15 cellular contexts compared by ENCODE assay signal in the genomic region with DNA sequence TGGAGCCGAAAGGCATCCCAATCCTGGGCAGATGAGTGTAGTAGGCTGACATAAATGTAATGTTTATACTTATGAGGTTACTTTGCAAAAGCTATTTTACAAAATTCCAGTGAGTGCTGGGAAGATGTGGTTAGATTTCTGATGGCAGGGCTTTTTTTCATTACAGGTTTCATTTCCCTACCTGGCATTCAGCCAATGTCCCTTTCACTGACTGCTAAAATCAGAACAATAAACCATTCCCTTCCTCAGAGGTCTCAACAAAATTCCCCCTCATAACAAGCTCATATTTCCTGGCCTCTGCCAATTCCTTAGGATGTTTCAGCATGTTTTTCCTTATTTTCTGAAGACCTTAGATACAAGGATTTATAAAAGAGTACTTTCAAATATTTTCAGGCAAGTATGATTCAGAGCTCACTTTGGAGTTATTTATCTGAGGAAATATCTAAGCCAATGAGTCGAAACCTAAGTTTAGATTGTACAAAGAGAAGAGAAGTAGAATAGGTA. TPM values are rescaled to one million over a fixed set of nuclear protein-coding genes. Genes with fewer than 3 reads are reported as not detected.
DNase-seq lines count a peak whose midpoint lies in the region; ATAC-seq, FAIRE-seq and TF ChIP-seq lines count a peak whose summit lies in the region.
"Had no signal": no experiment of that assay in that cellular context is flagged by ENCODE, and none has a peak within 500 bp of the region (broad histone marks: within the 10 kb centered on the region; RNA-seq: fewer than 3 reads in every experiment).

No MANE protein-coding gene starts in this region.

- peak overlapping the region; percentile 77 for H3K27ac ChIP-seq in astrocyte (ENCODE audit: low read depth, low read length)
- H3K27ac ChIP-seq in aorta (ENCODE audit: low read depth in 1 of 2, low read length in 2 of 2), result no peak overlapping the region
- H3K27ac ChIP-seq: dorsolateral prefrontal cortex, neural progenitor cell had no signal

- POLR2A ChIA-PET in BJ (lab: Charles Lee), result interaction anchor here (0.6 to 1.5 kb wide), 4 partner anchors 28 to 46 kb away, joined by 3 to 6 read pairs (median 4); no protein-coding TSS in a partner anchor

- H3K9ac ChIP-seq in astrocyte (ENCODE audit: low read length), result peak overlapping the region; percentile 52
- H3K9ac ChIP-seq: neural progenitor cell had no signal

- no peak overlapping the region for H3K4me3 Mint-ChIP-seq in astrocyte (ENCODE audit: unreplicated experiment)
- H3K4me3 Mint-ChIP-seq: neural progenitor cell had no signal

- peak overlapping the region; percentile 48 for H3K4me2 ChIP-seq in astrocyte (ENCODE audit: low read length)
- H3K4me2 ChIP-seq: neural progenitor cell had no signal

- no peaks in the 10 kb centered on the region for H4K20me1 ChIP-seq in astrocyte (ENCODE audit: insufficient read depth, low read length)

- H3K36me3 Mint-ChIP-seq in astrocyte (ENCODE audit: low read depth, unreplicated experiment), result no peaks in the 10 kb centered on the region
- H3K36me3 Mint-ChIP-seq: neural progenitor cell had no signal

- TF ChIP-seq CTCF in BJ (IDR thresholded peaks at IDR 0.05; ENCODE audit: insufficient read depth, low read depth, low read length) (no peak), astrocyte (IDR thresholded peaks at IDR 0.05; ENCODE audit: insufficient read depth, low read depth, low read length) (no peak)

- no peaks in the 10 kb centered on the region for H3K27me3 Mint-ChIP-seq in astrocyte (ENCODE audit: low read depth, unreplicated experiment)

- H3K36me3 ChIP-seq in BJ (ENCODE audit: control insufficient read depth, insufficient read depth, low read length) (no peaks in the 10 kb centered on the region), astrocyte (ENCODE audit: insufficient read depth, low read length) (no peaks in the 10 kb centered on the region), aorta (ENCODE audit: control insufficient read depth in 1 of 2, insufficient read depth in 2 of 2, low read length in 1 of 2) (no peaks in the 10 kb centered on the region)
- H3K36me3 ChIP-seq: neural progenitor cell had no signal

- FAIRE-seq in astrocyte (lab: Jason Lieb, UNC), result peak; percentile 52
- FAIRE-seq: D721Med, GM18507 had no signal

- H3K9me3 ChIP-seq in astrocyte (ENCODE audit: insufficient read depth, low read depth, low read length) (no peaks in the 10 kb centered on the region), aorta (ENCODE audit: control insufficient read depth, low read length) (no peaks in the 10 kb centered on the region)

- H3K4me1 ChIP-seq in astrocyte (ENCODE audit: insufficient read depth, low read length) (peaks cover 27% of the 10 kb centered on the region), aorta (ENCODE audit: control insufficient read depth in 1 of 2, insufficient read depth in 2 of 2, low read length in 2 of 2) (no peaks in the 10 kb centered on the region)

- CTCF ChIA-PET in BJ (lab: Yijun Ruan, JAX), result interaction anchor here (1.1 to 6.3 kb wide), 4 partner anchors 28 to 100 kb away, joined by 3 to 37 read pairs (median 5); no protein-coding TSS in a partner anchor

- H3K27me3 ChIP-seq in BJ (ENCODE audit: control insufficient read depth, insufficient read depth, low read length) (no peaks in the 10 kb centered on the region), astrocyte (ENCODE audit: insufficient read depth, low read length) (no peaks in the 10 kb centered on the region), aorta (ENCODE audit: control insufficient read depth in 1 of 2, insufficient read depth in 2 of 2, low read length in 1 of 2) (no peaks in the 10 kb centered on the region)
- H3K27me3 ChIP-seq: neural progenitor cell had no signal

- intact Hi-C loops in aorta (cut with DNase I), result no loop called here

- no peak overlapping the region for H2AFZ ChIP-seq in astrocyte (ENCODE audit: low read depth, low read length)
- H2AFZ ChIP-seq: neural progenitor cell had no signal

- peaks cover 38% of the 10 kb centered on the region for H3K4me1 Mint-ChIP-seq in astrocyte (ENCODE audit: low read depth, unreplicated experiment)

- H3K4me3 ChIP-seq in BJ (ENCODE audit: low read depth, low read length), result no peak overlapping the region
- H3K4me3 ChIP-seq in astrocyte (ENCODE audit: insufficient read depth, low read depth, low read length), result no peak overlapping the region
- no peak overlapping the region for H3K4me3 ChIP-seq in aorta (ENCODE audit: low read length in 2 of 2)
- H3K4me3 ChIP-seq: dorsolateral prefrontal cortex, neural progenitor cell had no signal

- no peaks in the 10 kb centered on the region for H3K9me3 Mint-ChIP-seq in astrocyte (ENCODE audit: unreplicated experiment)
- H3K9me3 Mint-ChIP-seq: activated T-helper 2 cell treated with anti-CD3 and anti-CD28 coated beads, Interferon-gamma antibody, Interleukin-2, Interleukin-4, amounts not matched to agents 10 μg/mL and 5 μg/mL and 100 μg/mL, durations not matched to agents 14 hours and 24 hours and 36 hours; neural progenitor cell had no signal

- ATAC-seq in HG03135 (IDR thresholded peaks at IDR 0.05; ENCODE audit: unreplicated experiment), result no peak
- no peak for ATAC-seq in aorta (ENCODE audit: low FRiP score)
- no peak for ATAC-seq in GM19467 (IDR thresholded peaks at IDR 0.05; ENCODE audit: unreplicated experiment)
- ATAC-seq in GM18858 (IDR thresholded peaks at IDR 0.05; ENCODE audit: unreplicated experiment), result no peak

- DNase-seq in BJ (ENCODE audit: low read depth), result peak; percentile 61
- DNase-seq in LHCN-M2 (ENCODE audit: low read depth), result peak; percentile 59
- DNase-seq in astrocyte (ENCODE audit: low read depth), result peak; percentile 89
- peak; percentile 84 for DNase-seq in kidney tubule cell (ENCODE audit: low spot score)
- no peak for DNase-seq in aorta
- DNase-seq: dorsolateral prefrontal cortex; stimulated activated CD4-positive, alpha-beta T cell treated with anti-CD3 and anti-CD28 coated beads, Interleukin-1b, Interleukin-23, amount 100 ng/mL, for 48 hours; T-helper 9 cell had no signal

- H3K79me2 ChIP-seq in astrocyte (ENCODE audit: insufficient read depth, low read length), result no peaks in the 10 kb centered on the region

- peak overlapping the region; percentile 91 for H3K27ac Mint-ChIP-seq in astrocyte (ENCODE audit: unreplicated experiment)
- H3K27ac Mint-ChIP-seq: activated T-helper 2 cell treated with anti-CD3 and anti-CD28 coated beads, Interferon-gamma antibody, Interleukin-2, Interleukin-4, amounts not matched to agents 10 μg/mL and 5 μg/mL and 100 μg/mL, durations not matched to agents 14 hours and 24 hours and 36 hours; neural progenitor cell had no signal

- WGBS in aorta, 2 donors, result 59 to 60% methylated on average over 2 of the region's 2 CpGs

RNA-seq across cellular contexts. Expression of a gene that starts 40.9 kb away (rescaled TPM):
- polyA plus RNA-seq in BJ (2011; rRNA removed) (199 and 291 TPM in 2 replicates), aorta (10 to 100 TPM; 64.5 to 99.8 TPM)
- polyA minus RNA-seq in BJ (2011; rRNA and poly(A)+ RNA removed), result 156 and 199 TPM in 2 replicates
- total RNA-seq in LHCN-M2 (2014; rRNA removed) (96.0 and 137 TPM in 2 replicates), astrocyte (272 and 333 TPM in 2 replicates), aorta (1,000 to 10,000 TPM in 1 of 2 donors, 100 to 1,000 TPM in 1; 241 to 1,615 TPM)
- polyA plus RNA-seq in LHCN-M2 (2012), result 544 TPM
- total RNA-seq: activated T-helper 2 cell treated with anti-CD3 and anti-CD28 coated beads, Interferon-gamma antibody, Interleukin-2, Interleukin-4, amounts not matched to agents 10 μg/mL and 5 μg/mL and 100 μg/mL, durations not matched to agents 14 hours and 24 hours and 36 hours had no signal

Comparison
In these comparisons a context has a peak if more than half of its experiments do, and no peak if none do; other contexts are left out.
1. DNase-seq: peak in BJ (single experiment), LHCN-M2 (single experiment), astrocyte (single experiment) and kidney tubule cell (single experiment); none in aorta (0 of 2).